In the genomic region with DNA sequence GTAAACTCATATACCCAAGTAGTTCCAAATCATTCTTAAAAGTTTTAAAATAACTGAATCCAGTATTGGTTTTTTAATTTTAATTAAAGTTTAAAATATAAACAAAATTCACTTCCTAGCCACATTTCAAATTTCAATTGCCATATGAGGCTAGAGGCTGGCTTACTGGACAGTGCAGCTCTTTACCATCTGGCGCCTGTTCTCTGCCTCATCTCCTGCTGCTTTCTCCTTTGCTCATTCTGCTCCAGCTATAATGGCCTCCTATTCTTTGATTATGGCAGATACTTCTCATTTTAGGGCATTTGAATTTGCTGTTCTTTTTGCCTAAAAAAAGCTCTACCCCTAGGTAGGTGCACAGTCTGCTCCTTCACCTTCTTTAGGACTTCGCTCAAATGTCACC, we compare ENCODE assay signal across 16 cellular contexts. TPM values are rescaled to one million over a fixed set of nuclear protein-coding genes. Genes with fewer than 3 reads are reported as not detected.
DNase-seq lines count a peak whose midpoint lies in the region; ATAC-seq lines count a peak whose summit lies in the region.
"Had no signal": no experiment of that assay in that cellular context is flagged by ENCODE, and none has a peak within 500 bp of the region (broad histone marks: within the 10 kb centered on the region; RNA-seq: fewer than 3 reads in every experiment).

No MANE protein-coding gene starts in this region.

- H3K36me3 Mint-ChIP-seq in stimulated activated effector memory CD8-positive, alpha-beta T cell treated with anti-CD3 and anti-CD28 coated beads, Interleukin-12 subunit alpha, Interleukin-12 subunit beta, amount 100 ng/mL, for 72 hours, result peaks cover 9% of the 10 kb centered on the region

- no peaks in the 10 kb centered on the region for H3K9me3 Mint-ChIP-seq in stimulated activated effector memory CD8-positive, alpha-beta T cell treated with anti-CD3 and anti-CD28 coated beads, Interleukin-12 subunit alpha, Interleukin-12 subunit beta, amount 100 ng/mL, for 72 hours
- H3K9me3 Mint-ChIP-seq: CD4-positive, alpha-beta T cell; HFFc6 had no signal

- DNase-seq in DMS 273 treated with DMSO at 0.1 percent for 48 hours (lab: John Stamatoyannopoulos, UW) (peak; percentile 60), NCI-H446 treated with DMSO at 0.1 percent for 48 hours (lab: John Stamatoyannopoulos, UW) (peak; percentile 30), cerebellar cortex (ENCODE audit: low spot score) (peak; percentile 93), NCI-H1105 (lab: John Stamatoyannopoulos, UW) (no peak), posterior vena cava (ENCODE audit: low spot score) (no peak), NCI-H1417 treated with DMSO at 0.1 percent for 48 hours (lab: John Stamatoyannopoulos, UW) (no peak)
- no peak for DNase-seq in stimulated activated effector memory CD8-positive, alpha-beta T cell treated with anti-CD3 and anti-CD28 coated beads, Interleukin-12 subunit alpha, Interleukin-12 subunit beta, amount 100 ng/mL, for 72 hours (ENCODE audit: low spot score in 2 of 2)
- DNase-seq: Calu3; CD4-positive, alpha-beta T cell; DMS153; DMS79 treated with DMSO at 0.1 percent for 48 hours; EL; GDM1; HFFc6 had no signal

- no peak overlapping the region for H3K4me3 Mint-ChIP-seq in stimulated activated effector memory CD8-positive, alpha-beta T cell treated with anti-CD3 and anti-CD28 coated beads, Interleukin-12 subunit alpha, Interleukin-12 subunit beta, amount 100 ng/mL, for 72 hours
- H3K4me3 Mint-ChIP-seq: B cell; CD4-positive, alpha-beta T cell; HFFc6; IgD-negative memory B cell had no signal

- intact Hi-C loops in posterior vena cava (cut with DNase I), result no loop called here

- H3K27ac Mint-ChIP-seq in stimulated activated effector memory CD8-positive, alpha-beta T cell treated with anti-CD3 and anti-CD28 coated beads, Interleukin-12 subunit alpha, Interleukin-12 subunit beta, amount 100 ng/mL, for 72 hours, result peak overlapping the region; percentile 6
- H3K27ac Mint-ChIP-seq: B cell; CD4-positive, alpha-beta T cell; HFFc6 had no signal

- ATAC-seq in stimulated activated effector memory CD8-positive, alpha-beta T cell treated with anti-CD3 and anti-CD28 coated beads, Interleukin-12 subunit alpha, Interleukin-12 subunit beta, amount 100 ng/mL, for 72 hours, result no peak

- H3K4me1 Mint-ChIP-seq in stimulated activated effector memory CD8-positive, alpha-beta T cell treated with anti-CD3 and anti-CD28 coated beads, Interleukin-12 subunit alpha, Interleukin-12 subunit beta, amount 100 ng/mL, for 72 hours, result peaks cover 44% of the 10 kb centered on the region

RNA-seq across cellular contexts. Expression of gene ARMC8, which starts 19.1 kb away (rescaled TPM):
- total RNA-seq in posterior vena cava, result 10 to 100 TPM; 52.0 to 62.4 TPM

RNA-seq across cellular contexts. Expression of gene DBR1, which starts 31.5 kb away (rescaled TPM):
- total RNA-seq in posterior vena cava, result 10 to 100 TPM; 10.5 to 10.6 TPM

Comparison
In these comparisons a context has a peak if more than half of its experiments do, and no peak if none do; other contexts are left out.
1. DNase-seq: peak in DMS 273 treated with DMSO at 0.1 percent for 48 hours (single experiment), NCI-H446 treated with DMSO at 0.1 percent for 48 hours (single experiment) and cerebellar cortex (single experiment); none in stimulated activated effector memory CD8-positive, alpha-beta T cell treated with anti-CD3 and anti-CD28 coated beads, Interleukin-12 subunit alpha, Interleukin-12 subunit beta, amount 100 ng/mL, for 72 hours (0 of 2), NCI-H1105 (single experiment), posterior vena cava (single experiment) and NCI-H1417 treated with DMSO at 0.1 percent for 48 hours (single experiment).